In genomic region chr1:181858135-181858534, GRCh38 we compare ENCODE assay signal across 24 cellular contexts.
"Had no signal": no experiment of that assay in that cellular context is flagged by ENCODE, and none has a peak within 500 bp of the region (broad histone marks: within the 10 kb centered on the region; RNA-seq: fewer than 3 reads in every experiment).

No MANE protein-coding gene starts in this region.

- H3K4me2 ChIP-seq: hepatocyte had no signal

- ATAC-seq: effector memory CD8-positive, alpha-beta T cell; foreskin keratinocyte; gastroesophageal sphincter; heart left ventricle; left cardiac atrium; left lung; left ventricle myocardium superior; lower lobe of right lung; mucosa of descending colon had no signal

- H3K36me3 ChIP-seq: colonic mucosa, esophagus muscularis mucosa, gastroesophageal sphincter, heart left ventricle, left lung, lower lobe of right lung had no signal

- H2AFZ ChIP-seq: hepatocyte had no signal

- H3K27me3 ChIP-seq: colonic mucosa, esophagus muscularis mucosa, foreskin keratinocyte, gastroesophageal sphincter, heart left ventricle, hepatocyte, left lung had no signal

- FAIRE-seq: endometrium, endothelial cell of umbilical vein, frontal cortex, kidney had no signal

- H3K4me3 ChIP-seq: colonic mucosa, esophagus muscularis mucosa, gastroesophageal sphincter, heart left ventricle, hepatocyte, left lung, lower lobe of right lung, mucosa of descending colon had no signal

- H3K79me2 ChIP-seq: hepatocyte had no signal

- H3K4me1 ChIP-seq: colonic mucosa, esophagus muscularis mucosa, foreskin keratinocyte, gastroesophageal sphincter, heart left ventricle, left lung, lower lobe of right lung had no signal

- DNase-seq: colonic mucosa; cortex of kidney; effector CD8-positive, alpha-beta T cell; effector memory CD8-positive, alpha-beta T cell; endodermal cell; foreskin keratinocyte; heart left ventricle; hypothalamus; immature natural killer cell; islet precursor cell; kidney; kidney glomerular epithelial cell; left cardiac atrium; left lung; left ventricle myocardium superior; lower lobe of right lung; mesenchymal stem cell; mucosa of descending colon had no signal

- H3K9me3 ChIP-seq: colonic mucosa had no signal

- H3K27ac ChIP-seq: colonic mucosa, esophagus muscularis mucosa, foreskin keratinocyte, gastroesophageal sphincter, heart left ventricle, hepatocyte, left lung, lower lobe of right lung had no signal
